In the genomic region with DNA sequence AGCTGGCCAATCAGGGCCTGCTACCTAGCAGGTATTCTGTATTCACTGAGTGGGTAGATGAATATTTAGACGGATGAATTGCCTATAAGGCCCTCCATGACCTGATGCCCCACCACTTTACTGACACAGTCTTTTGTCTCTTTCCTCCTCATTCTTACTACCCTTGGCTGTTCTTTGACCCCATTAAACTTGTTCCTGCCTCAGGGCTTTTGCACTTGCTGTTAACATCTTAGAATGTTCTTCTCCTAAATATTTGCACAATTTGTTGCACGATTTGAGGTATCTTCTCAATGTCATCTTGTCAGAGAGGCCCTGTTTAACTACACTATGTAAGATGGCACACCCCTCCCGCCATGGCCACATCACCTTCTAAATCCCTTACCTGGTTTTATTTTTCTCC, we compare ENCODE assay signal across 15 cellular contexts. TPM values are rescaled to one million over a fixed set of nuclear protein-coding genes. Genes with fewer than 3 reads are reported as not detected.
DNase-seq lines count a peak whose midpoint lies in the region; ATAC-seq and TF ChIP-seq lines count a peak whose summit lies in the region.
"Had no signal": no experiment of that assay in that cellular context is flagged by ENCODE, and none has a peak within 500 bp of the region (broad histone marks: within the 10 kb centered on the region; RNA-seq: fewer than 3 reads in every experiment).

No MANE protein-coding gene starts in this region.

- ATAC-seq in T-helper 17 cell, result no peak
- ATAC-seq in activated CD8-positive, alpha-beta memory T cell treated with anti-CD3 and anti-CD28 coated beads, Interleukin-2, amount 10 ng/mL, durations not matched to agents 7 days and 5 days, result no peak
- ATAC-seq in upper lobe of right lung, result no peak
- ATAC-seq: CD8-positive, alpha-beta T cell; GM23338 had no signal

- H3K36me3 Mint-ChIP-seq in T-helper 17 cell (ENCODE audit: low read depth), result no peaks in the 10 kb centered on the region
- peaks cover 38% of the 10 kb centered on the region for H3K36me3 Mint-ChIP-seq in mesothelial cell of epicardium
- peaks cover 20 to 36% (median 34%) of the 10 kb centered on the region in 3 experiments; a peak in 6 of 7 replicates for H3K36me3 Mint-ChIP-seq in H9 (ENCODE audit: insufficient read depth in 1 of 3, low read depth in 3 of 3)
- no peaks in the 10 kb centered on the region for H3K36me3 Mint-ChIP-seq in activated CD8-positive, alpha-beta memory T cell treated with anti-CD3 and anti-CD28 coated beads, Interleukin-2, amount 10 ng/mL, durations not matched to agents 7 days and 5 days

- TF ChIP-seq EP300 in tibial nerve (IDR thresholded peaks at IDR 0.05), result no peak

- H3K9ac ChIP-seq in H9 (ENCODE audit: extremely low read depth, insufficient read length, low read length), result no peak overlapping the region

- peaks cover 0 to under 1% (median 0%) of the 10 kb centered on the region in 3 donors for H3K36me3 ChIP-seq in tibial nerve
- peaks cover 1% of the 10 kb centered on the region for H3K36me3 ChIP-seq in upper lobe of right lung

- H3K79me1 ChIP-seq in H9 (ENCODE audit: insufficient read depth, low read depth, low read length, poor library complexity, severe bottlenecking), result no peaks in the 10 kb centered on the region

- H2AK5ac ChIP-seq in H9 (ENCODE audit: insufficient read length, low read length), result no peak overlapping the region

- H3K27me3 ChIP-seq in tibial nerve, result no peaks in the 10 kb centered on the region
- no peaks in the 10 kb centered on the region for H3K27me3 ChIP-seq in H9 (ENCODE audit: insufficient read depth, low read length)
- no peaks in the 10 kb centered on the region for H3K27me3 ChIP-seq in upper lobe of right lung

- H2BK15ac ChIP-seq in H9 (ENCODE audit: low read depth, low read length), result no peak overlapping the region

- H3K14ac ChIP-seq in H9 (ENCODE audit: insufficient read depth, low read length), result no peak overlapping the region

- no peaks in the 10 kb centered on the region for H4K20me1 ChIP-seq in H9 (ENCODE audit: control insufficient read depth, insufficient read depth, insufficient read length)

- no peak overlapping the region for H3K4ac ChIP-seq in H9 (ENCODE audit: low read depth, low read length)

- H4K91ac ChIP-seq in H9 (ENCODE audit: insufficient read length, low read depth, low read length), result no peak overlapping the region

- H3K27me3 Mint-ChIP-seq in T-helper 17 cell, result no peaks in the 10 kb centered on the region
- H3K27me3 Mint-ChIP-seq in mesothelial cell of epicardium (ENCODE audit: low read depth), result no peaks in the 10 kb centered on the region
- H3K27me3 Mint-ChIP-seq in H9 (ENCODE audit: low read depth), result no peaks in the 10 kb centered on the region; the same call in 1 of the 2 replicates
- peaks cover 7% of the 10 kb centered on the region for H3K27me3 Mint-ChIP-seq in activated CD8-positive, alpha-beta memory T cell treated with anti-CD3 and anti-CD28 coated beads, Interleukin-2, amount 10 ng/mL, durations not matched to agents 7 days and 5 days

- H2BK120ac ChIP-seq in H9 (ENCODE audit: low read depth, low read length, poor library complexity, severe bottlenecking), result no peak overlapping the region

- no peak overlapping the region for H2BK20ac ChIP-seq in H9 (ENCODE audit: low read depth, low read length, poor library complexity, severe bottlenecking)

- H3K56ac ChIP-seq in H9 (ENCODE audit: insufficient read length, low read depth, low read length), result no peak overlapping the region

- intact Hi-C loops in upper lobe of right lung (cut with DNase I), result no loop called here

- H3K18ac ChIP-seq in H9 (ENCODE audit: insufficient read length, low read depth, low read length), result no peak overlapping the region

- no peak overlapping the region for H4K8ac ChIP-seq in H9 (replicated peaks; ENCODE audit: insufficient read length, low read depth, low read length)

- H3K27ac ChIP-seq in tibial nerve (peak overlapping the region in 3 of 4 donors; percentile 60 to 89 (median 83)), H9 (ENCODE audit: insufficient read length, low read depth, low read length) (no peak overlapping the region), upper lobe of right lung (no peak overlapping the region)

- no peak for TF ChIP-seq CTCF in mesothelial cell of epicardium (IDR thresholded peaks at IDR 0.05; ENCODE audit: unreplicated experiment)
- TF ChIP-seq CTCF in tibial nerve (IDR thresholded peaks at IDR 0.05), result no peak
- no peak for TF ChIP-seq CTCF in H9 (conservative IDR thresholded peaks at IDR 0.05)
- TF ChIP-seq CTCF in upper lobe of right lung (IDR thresholded peaks at IDR 0.05), result no peak

- H3K4me3 ChIP-seq in tibial nerve (no peak overlapping the region), upper lobe of right lung (no peak overlapping the region)
- H3K4me3 ChIP-seq: GM23338, HAP-1 had no signal

- H3K23me2 ChIP-seq in H9 (ENCODE audit: insufficient read length, low read depth, low read length, poor library complexity, severe bottlenecking), result peaks cover 8% of the 10 kb centered on the region

- H3K23ac ChIP-seq in H9 (ENCODE audit: insufficient read length, low read depth, low read length), result no peak overlapping the region

- H2AFZ ChIP-seq in H9 (ENCODE audit: low read length), result no peak overlapping the region
- H2AFZ ChIP-seq: GM23338 had no signal

- H3K4me3 Mint-ChIP-seq in T-helper 17 cell (no peak overlapping the region), mesothelial cell of epicardium (no peak overlapping the region), H9 (no peak overlapping the region)
- no peak overlapping the region for H3K4me3 Mint-ChIP-seq in activated CD8-positive, alpha-beta memory T cell treated with anti-CD3 and anti-CD28 coated beads, Interleukin-2, amount 10 ng/mL, durations not matched to agents 7 days and 5 days
- H3K4me3 Mint-ChIP-seq: CD8-positive, alpha-beta T cell; GM23338 had no signal

- no peak overlapping the region for H3T11ph ChIP-seq in H9 (ENCODE audit: low read length)

- no peak for DNase-seq in T-helper 17 cell
- DNase-seq in mesothelial cell of epicardium (ENCODE audit: low spot score in 2 of 2, unreplicated experiment in 2 of 2), result no peak
- no peak for DNase-seq in tibial nerve (ENCODE audit: low spot score in 2 of 2)
- no peak for DNase-seq in H9
- no peak for DNase-seq in activated CD8-positive, alpha-beta memory T cell treated with anti-CD3 and anti-CD28 coated beads, Interleukin-2, amount 10 ng/mL, durations not matched to agents 7 days and 5 days
- DNase-seq in upper lobe of right lung, result no peak
- DNase-seq: C1 segment of cervical spinal cord; Caco-2; CD8-positive, alpha-beta T cell; DMS153; DND-41 had no signal

- H3K27ac Mint-ChIP-seq in T-helper 17 cell (peak overlapping the region; percentile 99), mesothelial cell of epicardium (peak overlapping the region; percentile 8), H9 (no peak overlapping the region)
- no peak overlapping the region for H3K27ac Mint-ChIP-seq in activated CD8-positive, alpha-beta memory T cell treated with anti-CD3 and anti-CD28 coated beads, Interleukin-2, amount 10 ng/mL, durations not matched to agents 7 days and 5 days
- H3K27ac Mint-ChIP-seq: CD8-positive, alpha-beta T cell; GM23338 had no signal

- H3K4me1 Mint-ChIP-seq in T-helper 17 cell, result peaks cover 13% of the 10 kb centered on the region
- peaks cover 12% of the 10 kb centered on the region for H3K4me1 Mint-ChIP-seq in mesothelial cell of epicardium
- H3K4me1 Mint-ChIP-seq in H9, result peaks cover 21 to 24% of the 10 kb centered on the region in 2 experiments
- H3K4me1 Mint-ChIP-seq in activated CD8-positive, alpha-beta memory T cell treated with anti-CD3 and anti-CD28 coated beads, Interleukin-2, amount 10 ng/mL, durations not matched to agents 7 days and 5 days, result peaks cover 10% of the 10 kb centered on the region

- H3K9me3 ChIP-seq in T-helper 17 cell (ENCODE audit: control insufficient read depth, low read length, poor library complexity, severe bottlenecking), result no peaks in the 10 kb centered on the region
- no peaks in the 10 kb centered on the region for H3K9me3 ChIP-seq in tibial nerve
- H3K9me3 ChIP-seq in H9 (ENCODE audit: control insufficient read depth, low read depth, low read length), result no peaks in the 10 kb centered on the region
- no peaks in the 10 kb centered on the region for H3K9me3 ChIP-seq in upper lobe of right lung
- H3K9me3 ChIP-seq: Caco-2, HAP-1 had no signal

- H3K4me1 ChIP-seq in tibial nerve (peaks cover 0 to 55% (median 14%) of the 10 kb centered on the region in 4 donors), H9 (ENCODE audit: insufficient read depth, low read length) (0 out of 2 replicates have a peak, but pooled peaks cover 3% of the 10 kb centered on the region), upper lobe of right lung (peaks cover 5% of the 10 kb centered on the region)

- 79 to 80% methylated on average over 3 of the region's 3 CpGs for WGBS in tibial nerve, 2 donors
- no CpG with 5 or more reads among the region's 3 CpGs for WGBS in H9 (ENCODE audit: extremely low coverage, insufficient read length, low lambda C conversion rate)

- no peak overlapping the region for H4K5ac ChIP-seq in H9 (ENCODE audit: insufficient read length, low read depth, low read length)

- H2BK12ac ChIP-seq in H9 (ENCODE audit: insufficient read length, low read depth, low read length), result no peak overlapping the region

- H3K9me3 Mint-ChIP-seq in mesothelial cell of epicardium (peaks cover 5% of the 10 kb centered on the region), H9 (peaks cover 4% of the 10 kb centered on the region in 2 experiments; a peak in 3 of 5 replicates)
- H3K9me3 Mint-ChIP-seq in activated CD8-positive, alpha-beta memory T cell treated with anti-CD3 and anti-CD28 coated beads, Interleukin-2, amount 10 ng/mL, durations not matched to agents 7 days and 5 days (ENCODE audit: low read depth), result no peaks in the 10 kb centered on the region
- H3K9me3 Mint-ChIP-seq: CD8-positive, alpha-beta T cell had no signal

- no peak overlapping the region for H2BK5ac ChIP-seq in H9 (ENCODE audit: insufficient read length, low read length)

- CTCF ChIA-PET in activated CD8-positive, alpha-beta memory T cell treated with anti-CD3 and anti-CD28 coated beads, Interleukin-2, amount 10 ng/mL, durations not matched to agents 7 days and 5 days (lab: Charles Lee), result no interaction called here

- no peak for TF ChIP-seq POLR2A in tibial nerve (IDR thresholded peaks at IDR 0.05)

- no peaks in the 10 kb centered on the region for H3K79me2 ChIP-seq in H9 (ENCODE audit: insufficient read depth, low read length)

- no peak overlapping the region for H3K4me2 ChIP-seq in H9 (ENCODE audit: insufficient read depth, insufficient read length, low read length)
- H3K4me2 ChIP-seq: GM23338 had no signal

RNA-seq across cellular contexts. Expression of gene TTC23L, which starts 3.3 kb away (rescaled TPM):
- total RNA-seq in T-helper 17 cell (under 1 TPM; 0.42 to 0.96 TPM), mesothelial cell of epicardium (2.4 to 2.7 TPM (median 2.6 TPM) in 3 replicates), tibial nerve (1 to 10 TPM in 3 of 4 donors, under 1 TPM in 1; 0.39 to 5.4 (median 2.7) TPM), H9 (2021) (0.96 and 1.3 TPM in 2 replicates), upper lobe of right lung (0.20 TPM)
- total RNA-seq in activated CD8-positive, alpha-beta memory T cell treated with anti-CD3 and anti-CD28 coated beads, Interleukin-2, amount 10 ng/mL, durations not matched to agents 7 days and 5 days, result not detected
- total RNA-seq: A172; CD8-positive, alpha-beta T cell; H4 had no signal

Comparison
In these comparisons a context has a peak if more than half of its experiments do, and no peak if none do; other contexts are left out.
1. H3K27ac Mint-ChIP-seq: peak in T-helper 17 cell (single experiment) and mesothelial cell of epicardium (single experiment); none in H9 (0 of 3) and activated CD8-positive, alpha-beta memory T cell treated with anti-CD3 and anti-CD28 coated beads, Interleukin-2, amount 10 ng/mL, durations not matched to agents 7 days and 5 days (single experiment).
2. H3K27ac ChIP-seq: peak in tibial nerve (3 of 4); none in H9 (single experiment) and upper lobe of right lung (single experiment).